ENCODE assay signal across 11 cellular contexts in genomic region chr13:34347784-34348573, GRCh38.
DNase-seq lines count a peak whose midpoint lies in the region; ATAC-seq and TF ChIP-seq lines count a peak whose summit lies in the region.
"Had no signal": no experiment of that assay in that cellular context is flagged by ENCODE, and none has a peak within 500 bp of the region (broad histone marks: within the 10 kb centered on the region; RNA-seq: fewer than 3 reads in every experiment).

No MANE protein-coding gene starts in this region.

- H3K27ac ChIP-seq in C4-2B (peak overlapping the region; percentile 93), liver (ENCODE audit: low read depth in 1 of 2, low read length in 2 of 2) (no peak overlapping the region), aorta (ENCODE audit: low read depth in 1 of 2, low read length in 2 of 2) (no peak overlapping the region)

- peaks cover 0 to 1% (median 0%) of the 10 kb centered on the region in 4 donors for H3K4me1 ChIP-seq in liver (ENCODE audit: control insufficient read depth in 4 of 4, insufficient read depth in 4 of 4, low read length in 3 of 4)
- H3K4me1 ChIP-seq in aorta (ENCODE audit: control insufficient read depth in 1 of 2, insufficient read depth in 2 of 2, low read length in 2 of 2) = peaks cover 0 to 1% of the 10 kb centered on the region in 2 donors

- H3K4me3 ChIP-seq in choroid plexus epithelial cell (ENCODE audit: low read depth, low read length) = no peak overlapping the region
- H3K4me3 ChIP-seq in liver (ENCODE audit: low read depth in 1 of 3, low read length in 3 of 3) = no peak overlapping the region
- no peak overlapping the region for H3K4me3 ChIP-seq in aorta (ENCODE audit: low read length in 2 of 2)

- no peak overlapping the region for H3K9ac ChIP-seq in liver (ENCODE audit: low read depth in 1 of 2, low read length in 2 of 2)

- intact Hi-C loops in aorta (cut with DNase I) = no loop called here

- 0 out of 2 replicates have a peak, but pooled peaks have one; percentile 5 for TF ChIP-seq CTCF in C4-2B (conservative IDR thresholded peaks at IDR 0.05)
- no peak for TF ChIP-seq CTCF in choroid plexus epithelial cell (conservative IDR thresholded peaks at IDR 0.05; ENCODE audit: low read depth, low read length)
- no peak for TF ChIP-seq CTCF in liver (IDR thresholded peaks at IDR 0.05; ENCODE audit: low read depth, low read length, missing input control)

- 41% methylated on average over 10 of the region's 10 CpGs for WGBS in liver
- WGBS in aorta, 2 donors = 75 to 76% methylated on average over 10 of the region's 10 CpGs

- peak; percentile 44 for DNase-seq in NCI-H1694 treated with DMSO at 0.1 percent for 48 hours (lab: John Stamatoyannopoulos, UW)
- DNase-seq in choroid plexus epithelial cell (ENCODE audit: low read depth) = peak; percentile 16
- no peak for DNase-seq in aorta
- no peak for DNase-seq in activated T-cell treated with anti-CD3 and anti-CD28 coated beads for 4 hours
- DNase-seq: activated CD4-positive, alpha-beta T cell treated with anti-CD3 and anti-CD28 coated beads, Interleukin-2, amount 50 U/mL, for 48 hours; activated naive CD4-positive, alpha-beta T cell treated with Interleukin-2 at 50 U/mL for 16 hours; NCI-H82 had no signal

- TF ChIP-seq RAD21 in liver (IDR thresholded peaks at IDR 0.05) = no peak

- H3K9me3 ChIP-seq in liver (ENCODE audit: control insufficient read depth in 4 of 4, low read length in 3 of 4) (no peaks in the 10 kb centered on the region), aorta (ENCODE audit: control insufficient read depth, low read length) (no peaks in the 10 kb centered on the region)

- no peaks in the 10 kb centered on the region for H3K36me3 ChIP-seq in liver (ENCODE audit: control insufficient read depth in 4 of 4, insufficient read depth in 3 of 4, low read depth in 1 of 4, low read length in 3 of 4)
- H3K36me3 ChIP-seq in aorta (ENCODE audit: control insufficient read depth in 1 of 2, insufficient read depth in 2 of 2, low read length in 1 of 2) = no peaks in the 10 kb centered on the region

- ATAC-seq in HG03159 (IDR thresholded peaks at IDR 0.05; ENCODE audit: unreplicated experiment) (no peak), aorta (ENCODE audit: low FRiP score) (no peak), GM21423 (IDR thresholded peaks at IDR 0.05; ENCODE audit: unreplicated experiment) (no peak)

- peaks cover 0 to 3% (median 0%) of the 10 kb centered on the region in 4 donors for H3K27me3 ChIP-seq in liver (ENCODE audit: control insufficient read depth in 4 of 4, insufficient read depth in 4 of 4, low read length in 3 of 4)
- no peaks in the 10 kb centered on the region for H3K27me3 ChIP-seq in aorta (ENCODE audit: control insufficient read depth in 1 of 2, insufficient read depth in 2 of 2, low read length in 1 of 2)

TF ChIP-seq in liver, 16 proteins besides CTCF, POLR2A, EP300 and RAD21:
- TF ChIP-seq GABPA (IDR thresholded peaks at IDR 0.05 in 1 of 2, conservative IDR thresholded peaks at IDR 0.05 in 1 of 2) = no peak
- peak; percentile 12 for TF ChIP-seq SP1 (IDR thresholded peaks at IDR 0.05)
- no peak for TF ChIP-seq JUND (IDR thresholded peaks at IDR 0.05)
- TF ChIP-seq ATF3 (IDR thresholded peaks at IDR 0.05) = no peak
- TF ChIP-seq REST (IDR thresholded peaks at IDR 0.05) = peak; percentile 79
- no peak for TF ChIP-seq FOXA1 (IDR thresholded peaks at IDR 0.05)
- TF ChIP-seq ZBTB33 (IDR thresholded peaks at IDR 0.05) = no peak
- TF ChIP-seq HNF4A (conservative IDR thresholded peaks at IDR 0.05) = no peak
- peak; percentile 68 for TF ChIP-seq NR2F2 (IDR thresholded peaks at IDR 0.05)
- no peak for TF ChIP-seq TAF1 (conservative IDR thresholded peaks at IDR 0.05)
- TF ChIP-seq FOXA2 (IDR thresholded peaks at IDR 0.05) = no peak
- no peak for TF ChIP-seq EGR1 (IDR thresholded peaks at IDR 0.05; ENCODE audit: low read depth in 2 of 2)
- peak in 1 of 2 donors; percentile 4 for TF ChIP-seq RXRA (IDR thresholded peaks at IDR 0.05)
- TF ChIP-seq MAX (IDR thresholded peaks at IDR 0.05) = no peak

Comparison
In these comparisons a context has a peak if more than half of its experiments do, and no peak if none do; other contexts are left out.
1. DNase-seq: peak in NCI-H1694 treated with DMSO at 0.1 percent for 48 hours (single experiment) and choroid plexus epithelial cell (single experiment); none in aorta (0 of 2) and activated T-cell treated with anti-CD3 and anti-CD28 coated beads for 4 hours (single experiment).